In the genomic region with DNA sequence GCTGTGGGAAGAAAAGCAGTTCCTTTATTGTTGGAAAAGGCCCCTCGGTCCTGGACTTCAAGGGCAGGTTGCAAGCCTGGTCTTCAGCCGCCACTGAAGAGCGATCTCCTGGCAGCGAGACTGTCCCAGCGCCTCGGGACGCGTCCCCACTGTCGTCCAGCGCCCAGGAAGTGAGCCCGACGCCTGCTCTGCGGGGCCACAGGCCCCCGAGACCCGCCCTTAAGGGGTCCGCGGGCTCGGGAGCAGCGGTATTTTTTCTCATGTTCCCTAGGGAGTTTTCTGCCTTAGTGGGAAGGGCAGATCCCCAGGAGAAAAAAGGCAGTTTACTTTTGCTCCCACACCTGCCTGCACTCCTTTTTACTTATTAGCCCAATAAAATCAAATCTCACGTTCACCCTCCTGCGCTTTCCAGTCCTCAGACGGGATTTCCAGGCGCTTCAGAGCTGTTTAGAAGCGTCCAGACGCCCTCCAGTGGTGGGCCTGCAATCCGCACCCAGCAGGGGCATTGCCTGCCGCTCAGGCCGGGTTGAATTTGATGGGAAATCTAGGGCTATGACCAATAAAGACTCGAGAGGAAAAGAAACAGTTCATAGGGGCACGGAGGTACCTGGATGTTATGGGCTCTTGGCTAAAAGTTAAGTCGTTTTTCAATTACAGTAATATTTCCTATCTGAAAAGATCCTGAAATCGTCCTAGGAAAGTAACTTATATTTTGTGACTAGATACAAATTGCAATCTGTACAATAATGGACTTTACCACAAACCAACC, we compare ENCODE assay signal across 1 cellular context.
TF ChIP-seq lines count a peak whose summit lies in the region.

No MANE protein-coding gene starts in this region.

TF ChIP-seq in HEK293, 187 proteins besides CTCF, POLR2A, EP300 and RAD21 (continued from another document):
- TF ChIP-seq ZBTB17 (tag by site-specific recombination; IDR thresholded peaks at IDR 0.05) (peak; percentile 50), IKZF3 (tag by site-specific recombination; IDR thresholded peaks at IDR 0.05) (peak; percentile 90), ZSCAN30 (tag by site-specific recombination; IDR thresholded peaks at IDR 0.05) (peak; percentile 80), KLF10 (tag by site-specific recombination; IDR thresholded peaks at IDR 0.05) (peak; percentile 25; the same call in 1 of the 2 replicates), GFI1B (tag by site-specific recombination; IDR thresholded peaks at IDR 0.05) (peak; percentile 59; the same call in 1 of the 2 replicates), ZNF366 (tag by site-specific recombination; conservative IDR thresholded peaks at IDR 0.05) (peak; percentile 80)
- TF ChIP-seq, protein P1, sequence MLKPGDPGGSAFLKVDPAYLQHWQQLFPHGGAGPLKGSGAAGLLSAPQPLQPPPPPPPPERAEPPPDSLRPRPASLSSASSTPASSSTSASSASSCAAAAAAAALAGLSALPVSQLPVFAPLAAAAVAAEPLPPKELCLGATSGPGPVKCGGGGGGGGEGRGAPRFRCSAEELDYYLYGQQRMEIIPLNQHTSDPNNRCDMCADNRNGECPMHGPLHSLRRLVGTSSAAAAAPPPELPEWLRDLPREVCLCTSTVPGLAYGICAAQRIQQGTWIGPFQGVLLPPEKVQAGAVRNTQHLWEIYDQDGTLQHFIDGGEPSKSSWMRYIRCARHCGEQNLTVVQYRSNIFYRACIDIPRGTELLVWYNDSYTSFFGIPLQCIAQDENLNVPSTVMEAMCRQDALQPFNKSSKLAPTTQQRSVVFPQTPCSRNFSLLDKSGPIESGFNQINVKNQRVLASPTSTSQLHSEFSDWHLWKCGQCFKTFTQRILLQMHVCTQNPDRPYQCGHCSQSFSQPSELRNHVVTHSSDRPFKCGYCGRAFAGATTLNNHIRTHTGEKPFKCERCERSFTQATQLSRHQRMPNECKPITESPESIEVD (tag by site-specific recombination; IDR thresholded peaks at IDR 0.05) = 0 out of 2 replicates have a peak, but pooled peaks have one; percentile 24
TF ChIP-seq in HEK293: peak in this region for 39.
